Comparison of ENCODE assay signal across 1 cellular context in genomic region chr10:101227765-101228681, GRCh38.
TF ChIP-seq lines count a peak whose summit lies in the region.

No MANE protein-coding gene starts in this region.

TF ChIP-seq in IMR-90, 13 proteins besides CTCF, POLR2A, EP300 and RAD21 (continued from another document):
- TF ChIP-seq ELK1 (IDR thresholded peaks at IDR 0.05; ENCODE audit: borderline replicate concordance, low read depth, low read length), result no peak
- no peak for TF ChIP-seq MAFK (IDR thresholded peaks at IDR 0.05; ENCODE audit: low read depth, low read length)
- TF ChIP-seq BHLHE40 (IDR thresholded peaks at IDR 0.05; ENCODE audit: low read depth, low read length), result no peak
